ENCODE assay signal across 8 cellular contexts in the genomic region with DNA sequence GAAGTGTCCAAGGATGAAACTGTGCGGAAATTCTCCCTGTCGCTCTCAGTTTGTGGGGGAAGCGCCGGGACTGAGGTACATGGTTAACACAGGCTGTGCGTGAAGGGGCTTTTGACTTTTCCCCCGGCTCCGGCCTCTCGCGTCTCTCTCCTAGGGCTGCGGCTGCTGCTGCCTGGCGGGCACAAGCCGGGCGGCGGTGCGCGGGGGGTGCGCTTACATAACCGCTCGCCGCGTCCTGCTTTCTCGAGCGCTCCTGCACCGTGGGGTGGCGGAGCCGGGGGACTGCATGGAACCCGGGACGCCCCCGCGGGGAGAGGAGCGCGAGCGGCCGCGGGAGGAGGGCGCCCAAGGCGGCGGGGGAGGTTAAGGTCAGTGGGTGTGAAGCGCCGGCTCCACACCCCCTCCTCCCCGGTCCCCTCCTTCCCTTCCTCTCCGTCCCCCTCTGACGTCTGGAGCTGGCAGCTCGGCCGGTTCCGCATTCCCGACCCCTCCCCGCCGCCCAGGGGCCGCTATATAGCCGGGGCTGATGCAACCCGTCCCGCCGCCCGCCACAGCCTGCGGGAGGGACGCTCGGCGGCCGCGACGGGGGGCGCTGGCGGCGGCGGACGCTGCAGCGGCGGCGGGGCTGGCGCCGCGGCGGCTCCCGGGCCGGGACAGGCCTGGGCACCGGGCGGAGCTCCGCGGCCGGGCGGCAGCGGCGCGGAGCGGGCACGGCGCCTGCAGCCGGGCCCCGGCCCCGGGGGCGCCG. TPM values are rescaled to one million over a fixed set of nuclear protein-coding genes. Genes with fewer than 3 reads are reported as not detected.
A peak's percentile ranks its signal among the peaks of the same experiment; 100 is the strongest.
DNase-seq lines count a peak whose midpoint lies in the region; ATAC-seq and TF ChIP-seq lines count a peak whose summit lies in the region.

A gene with protein sequence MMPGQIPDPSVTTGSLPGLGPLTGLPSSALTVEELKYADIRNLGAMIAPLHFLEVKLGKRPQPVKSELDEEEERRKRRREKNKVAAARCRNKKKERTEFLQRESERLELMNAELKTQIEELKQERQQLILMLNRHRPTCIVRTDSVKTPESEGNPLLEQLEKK (plus strand): TSS at position 541 of the 748 bp plus-strand sequence. CDS start 9,899 bp downstream, outside the sequence.

- peaks cover 6% of the 10 kb centered on the region for H3K9me3 Mint-ChIP-seq in activated T-cell treated with anti-CD3 and anti-CD28 coated beads, Interleukin-2, amount 50 U/mL, for 4 hours

- TF ChIP-seq POLR2A in erythroblast (IDR thresholded peaks at IDR 0.05; ENCODE audit: low read length) = no peak

- H3K27me3 ChIP-seq in mononuclear cell (ENCODE audit: insufficient read depth, low read length) = no peaks in the 10 kb centered on the region

- H3K9me3 ChIP-seq in mononuclear cell (ENCODE audit: low read depth, low read length) = no peaks in the 10 kb centered on the region

- H3K4me1 ChIP-seq in mononuclear cell (ENCODE audit: insufficient read depth, low read length) = peaks cover 45% of the 10 kb centered on the region

- H3K27me3 Mint-ChIP-seq in activated T-cell treated with anti-CD3 and anti-CD28 coated beads, Interleukin-2, amount 50 U/mL, for 4 hours (ENCODE audit: low read depth) = peaks cover 29% of the 10 kb centered on the region

- ATAC-seq in HG02938 (IDR thresholded peaks at IDR 0.05; ENCODE audit: unreplicated experiment) = peak; percentile 39
- ATAC-seq in activated T-cell treated with anti-CD3 and anti-CD28 coated beads, Interleukin-2, amount 50 U/mL, for 4 hours = peak; percentile 56 to 59

- peaks cover 9% of the 10 kb centered on the region for H3K4me1 Mint-ChIP-seq in activated T-cell treated with anti-CD3 and anti-CD28 coated beads, Interleukin-2, amount 50 U/mL, for 4 hours (ENCODE audit: low read depth)

- DNase-seq in NCI-H1105 (lab: John Stamatoyannopoulos, UW) (peak; percentile 56), NCI-H1105 treated with DMSO at 0.1 percent for 48 hours (lab: John Stamatoyannopoulos, UW) (no peak), NOMO-1 treated with dmso at 0.1 percent for 144 hours (lab: John Stamatoyannopoulos, UW; ENCODE audit: unreplicated experiment) (peak; percentile 67), erythroblast (lab: John Stamatoyannopoulos, UW) (peak; percentile 42 to 52)
- peak; percentile 44 for DNase-seq in activated T-cell treated with anti-CD3 and anti-CD28 coated beads, Interleukin-2, amount 50 U/mL, for 4 hours
- peak in 5 of 6 experiments; percentile 11 to 46 (median 27) for DNase-seq in stimulated activated naive CD4-positive, alpha-beta T cell (lab: John Stamatoyannopoulos, UW)

- H3K36me3 Mint-ChIP-seq in activated T-cell treated with anti-CD3 and anti-CD28 coated beads, Interleukin-2, amount 50 U/mL, for 4 hours (ENCODE audit: insufficient read depth) = no peaks in the 10 kb centered on the region

- H3K4me3 Mint-ChIP-seq in activated T-cell treated with anti-CD3 and anti-CD28 coated beads, Interleukin-2, amount 50 U/mL, for 4 hours = peak within 1 kb of the TSS; percentile 77

- H3K4me3 ChIP-seq in mononuclear cell (ENCODE audit: low read length) = peak within 1 kb of the TSS; percentile 52

RNA-seq across cellular contexts. Expression of the gene that starts here (rescaled TPM):
- total RNA-seq in activated T-cell treated with anti-CD3 and anti-CD28 coated beads, Interleukin-2, amount 50 U/mL, for 4 hours = 1 to 10 TPM in 2 of 3 donors, under 1 TPM in 1; 0.61 to 1.3 (median 1.3) TPM
- 55.6 TPM for total RNA-seq in mononuclear cell

Comparison
In these comparisons a context has a peak if more than half of its experiments do, and no peak if none do; other contexts are left out.
1. RNA of the gene that starts here (total RNA-seq): 55.6 TPM in mononuclear cell (single experiment); 0.61 to 1.3 TPM in activated T-cell treated with anti-CD3 and anti-CD28 coated beads, Interleukin-2, amount 50 U/mL, for 4 hours; every median in the first group is over 10 times any median in the second.